Comparison of ENCODE assay signal across 9 cellular contexts in the genomic region with DNA sequence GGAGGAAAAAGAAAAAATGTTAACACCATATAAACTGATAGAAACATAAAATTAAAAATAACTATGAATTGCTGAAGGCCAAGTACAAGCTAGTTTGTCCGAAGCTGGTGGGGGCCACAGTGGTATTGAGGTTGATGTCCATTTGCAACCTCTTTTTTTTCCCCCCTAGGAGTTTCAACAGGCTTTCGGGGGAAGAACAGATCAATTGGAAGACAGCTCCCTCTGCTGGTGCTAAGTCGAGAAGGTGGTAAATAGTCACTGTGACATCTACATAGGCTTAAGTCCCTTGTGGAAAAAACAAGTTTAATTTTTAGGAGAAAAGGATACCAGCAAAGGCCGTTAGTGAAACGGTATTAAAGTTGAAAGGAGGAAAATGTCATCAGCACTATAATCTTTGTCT.
A peak's percentile ranks its signal among the peaks of the same experiment; 100 is the strongest.
DNase-seq lines count a peak whose midpoint lies in the region; ATAC-seq, FAIRE-seq and TF ChIP-seq lines count a peak whose summit lies in the region.
"Had no signal": no experiment of that assay in that cellular context is flagged by ENCODE, and none has a peak within 500 bp of the region (broad histone marks: within the 10 kb centered on the region; RNA-seq: fewer than 3 reads in every experiment).

No MANE protein-coding gene starts in this region.

- TF ChIP-seq CTCF in D721Med (IDR thresholded peaks at IDR 0.05; ENCODE audit: insufficient read depth, missing control alignments) (peak; percentile 37), uterus (IDR thresholded peaks at IDR 0.05) (peak; percentile 16 to 33 (median 29)), mesothelial cell of epicardium (IDR thresholded peaks at IDR 0.05; ENCODE audit: unreplicated experiment) (no peak)

- FAIRE-seq in D721Med (lab: Jason Lieb, UNC) (no peak), islet of Langerhans (lab: Jason Lieb, UNC) (peak; percentile 30)

- H3K9me3 ChIP-seq in uterus, result no peaks in the 10 kb centered on the region

- H3K4me1 ChIP-seq in uterus, result no peaks in the 10 kb centered on the region

- no peaks in the 10 kb centered on the region for H3K27me3 ChIP-seq in uterus

- intact Hi-C loops in uterus (cut with DNase I; ENCODE audit: low total_unique reads), result no loop called here

- no peaks in the 10 kb centered on the region for H3K4me1 Mint-ChIP-seq in mesothelial cell of epicardium
- H3K4me1 Mint-ChIP-seq: activated B cell treated with CpG ODN at 0.5 μM for 24 hours had no signal

- DNase-seq in D721Med (ENCODE audit: insufficient read length, low spot score) (no peak), NCI-H526 treated with DMSO at 0.1 percent for 48 hours (lab: John Stamatoyannopoulos, UW) (peak; percentile 1), uterus (no peak), mesothelial cell of epicardium (ENCODE audit: low spot score in 2 of 2, unreplicated experiment in 2 of 2) (no peak), mesenteric fat pad (ENCODE audit: low spot score) (no peak)
- DNase-seq in activated naive CD4-positive, alpha-beta T cell treated with Interleukin-2 at 50 U/mL for 16 hours, result peak; percentile 12
- DNase-seq: activated B cell treated with CpG ODN at 0.5 μM for 24 hours had no signal

- no peaks in the 10 kb centered on the region for H3K27me3 Mint-ChIP-seq in mesothelial cell of epicardium (ENCODE audit: low read depth)
- H3K27me3 Mint-ChIP-seq: activated B cell treated with CpG ODN at 0.5 μM for 24 hours had no signal

- H3K27ac ChIP-seq in uterus, result no peak overlapping the region

- ATAC-seq in GM21825 (IDR thresholded peaks at IDR 0.05; ENCODE audit: unreplicated experiment), result peak; percentile 54

- no peak for TF ChIP-seq POLR2A in uterus (IDR thresholded peaks at IDR 0.05)

- no peaks in the 10 kb centered on the region for H3K36me3 ChIP-seq in uterus

- no peak overlapping the region for H3K27ac Mint-ChIP-seq in mesothelial cell of epicardium
- H3K27ac Mint-ChIP-seq: activated B cell treated with CpG ODN at 0.5 μM for 24 hours had no signal

- no peaks in the 10 kb centered on the region for H3K36me3 Mint-ChIP-seq in mesothelial cell of epicardium

- no peak overlapping the region for H3K4me3 Mint-ChIP-seq in mesothelial cell of epicardium
- H3K4me3 Mint-ChIP-seq: activated B cell treated with CpG ODN at 0.5 μM for 24 hours had no signal

- no peak overlapping the region for H3K4me3 ChIP-seq in uterus

- H3K9me3 Mint-ChIP-seq in mesothelial cell of epicardium, result peaks cover 84% of the 10 kb centered on the region
- H3K9me3 Mint-ChIP-seq: activated B cell treated with CpG ODN at 0.5 μM for 24 hours had no signal

Comparison
In these comparisons a context has a peak if more than half of its experiments do, and no peak if none do; other contexts are left out.
1. DNase-seq: peak in NCI-H526 treated with DMSO at 0.1 percent for 48 hours (single experiment) and activated naive CD4-positive, alpha-beta T cell treated with Interleukin-2 at 50 U/mL for 16 hours (single experiment); none in D721Med (single experiment), uterus (0 of 2), mesothelial cell of epicardium (0 of 2) and mesenteric fat pad (single experiment).